In the genomic region with DNA sequence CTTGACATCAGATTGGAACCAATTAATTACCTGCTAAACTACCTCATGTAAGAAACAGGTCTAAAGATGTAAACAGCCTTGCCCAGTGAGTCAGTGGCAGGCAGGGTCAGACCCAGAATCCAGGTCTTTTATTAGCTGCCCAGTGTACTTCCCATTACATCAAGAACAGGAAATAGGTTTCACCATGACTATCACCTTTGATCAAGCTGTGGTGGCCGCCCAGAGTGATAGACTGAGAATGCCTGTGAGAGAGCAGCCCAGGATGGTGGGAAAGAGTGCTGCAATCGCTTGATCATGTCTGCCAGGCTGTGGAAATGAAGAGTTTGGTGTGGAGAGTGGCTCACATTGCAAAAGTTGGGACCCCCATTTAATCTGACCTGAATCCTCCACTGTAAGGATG, we compare ENCODE assay signal across 25 cellular contexts.
DNase-seq lines count a peak whose midpoint lies in the region; ATAC-seq and TF ChIP-seq lines count a peak whose summit lies in the region.
"Had no signal": no experiment of that assay in that cellular context is flagged by ENCODE, and none has a peak within 500 bp of the region (broad histone marks: within the 10 kb centered on the region; RNA-seq: fewer than 3 reads in every experiment).

No MANE protein-coding gene starts in this region.

- DNase-seq in activated CD8-positive, alpha-beta T cell treated with anti-CD3 and anti-CD28 coated beads for 36 hours = peak; percentile 2
- DNase-seq in activated CD8-positive, alpha-beta T cell treated with anti-CD3 and anti-CD28 coated beads, Interleukin-2, amount 10 ng/mL, durations not matched to agents 7 days and 5 days = no peak
- DNase-seq in SW480 (ENCODE audit: low spot score) (peak; percentile 28), fibroblast of pulmonary artery (ENCODE audit: low read depth) (peak; percentile 7), testis (peak; percentile 19), NCI-H774 (lab: John Stamatoyannopoulos, UW) (no peak)
- no peak for DNase-seq in stimulated activated naive CD8-positive, alpha-beta T cell treated with anti-CD3 and anti-CD28 coated beads, Interleukin-15, amount 100 ng/mL, for 72 hours
- no peak for DNase-seq in effector memory CD4-positive, alpha-beta T cell
- DNase-seq: activated gamma-delta T cell; activated T-cell treated with anti-CD3 and anti-CD28 coated beads, Interleukin-2, amount 50 U/mL, for 24 hours; DND-41; GM23248; head of caudate nucleus; KBM-7; NCI-H1436; NCI-H446; right cardiac atrium; stimulated activated CD4-positive, alpha-beta T cell treated with anti-CD3 and anti-CD28 coated beads, Interleukin-12 subunit alpha, Interleukin-12 subunit beta, amount 100 ng/mL, for 4 hours; stimulated activated CD4-positive, alpha-beta T cell treated with anti-CD3 and anti-CD28 coated beads, Interleukin-4, amount 100 ng/mL, for 1 hour had no signal

- POLR2A ChIA-PET in activated CD8-positive, alpha-beta T cell treated with anti-CD3 and anti-CD28 coated beads for 36 hours (lab: Charles Lee) = no interaction called here
- POLR2A ChIA-PET in activated CD8-positive, alpha-beta T cell treated with anti-CD3 and anti-CD28 coated beads, Interleukin-2, amount 10 ng/mL, durations not matched to agents 7 days and 5 days (lab: Charles Lee) = no interaction called here

- no peaks in the 10 kb centered on the region for H3K36me3 ChIP-seq in testis (ENCODE audit: low read depth, missing control alignments)
- no peaks in the 10 kb centered on the region for H3K36me3 ChIP-seq in effector memory CD4-positive, alpha-beta T cell (ENCODE audit: control insufficient read depth, insufficient read depth, low read length)
- H3K36me3 ChIP-seq: suprapubic skin had no signal

- H3K4me3 ChIP-seq in fibroblast of pulmonary artery (replicated peaks; ENCODE audit: low read depth, low read length) (no peak overlapping the region), testis (no peak overlapping the region)
- no peak overlapping the region for H3K4me3 ChIP-seq in effector memory CD4-positive, alpha-beta T cell (ENCODE audit: insufficient read depth, low read depth, low read length, poor library complexity, severe bottlenecking)
- H3K4me3 ChIP-seq: GM23248, lung, suprapubic skin had no signal

- no peak for TF ChIP-seq CTCF in activated CD8-positive, alpha-beta T cell treated with anti-CD3 and anti-CD28 coated beads for 36 hours (IDR thresholded peaks at IDR 0.05)
- TF ChIP-seq CTCF in fibroblast of pulmonary artery (IDR thresholded peaks at IDR 0.05; ENCODE audit: low read length, missing control alignments) (no peak), testis (IDR thresholded peaks at IDR 0.05) (no peak)

- H3K27me3 ChIP-seq in testis = no peaks in the 10 kb centered on the region
- H3K27me3 ChIP-seq in effector memory CD4-positive, alpha-beta T cell (replicated peaks; ENCODE audit: control insufficient read depth, insufficient read depth, low read length, poor library complexity, severe bottlenecking) = no peaks in the 10 kb centered on the region

- H3K27ac ChIP-seq in testis = no peak overlapping the region
- H3K27ac ChIP-seq in effector memory CD4-positive, alpha-beta T cell (ENCODE audit: insufficient read depth, low read length, poor library complexity, severe bottlenecking) = no peak overlapping the region
- H3K27ac ChIP-seq: 22Rv1, C4-2B, GM23248, suprapubic skin had no signal

- no peaks in the 10 kb centered on the region for H3K9me3 Mint-ChIP-seq in activated CD8-positive, alpha-beta T cell treated with anti-CD3 and anti-CD28 coated beads for 36 hours
- H3K9me3 Mint-ChIP-seq in activated CD8-positive, alpha-beta T cell treated with anti-CD3 and anti-CD28 coated beads, Interleukin-2, amount 10 ng/mL, durations not matched to agents 7 days and 5 days (ENCODE audit: insufficient read depth) = no peaks in the 10 kb centered on the region
- peaks cover 0 to 6% of the 10 kb centered on the region in 2 donors for H3K9me3 Mint-ChIP-seq in stimulated activated naive CD8-positive, alpha-beta T cell treated with anti-CD3 and anti-CD28 coated beads, Interleukin-15, amount 100 ng/mL, for 72 hours
- H3K9me3 Mint-ChIP-seq: activated T-cell treated with anti-CD3 and anti-CD28 coated beads, Interleukin-2, amount 50 U/mL, for 24 hours had no signal

- H3K4me1 Mint-ChIP-seq in activated CD8-positive, alpha-beta T cell treated with anti-CD3 and anti-CD28 coated beads for 36 hours (ENCODE audit: low read depth) = no peaks in the 10 kb centered on the region
- H3K4me1 Mint-ChIP-seq in activated CD8-positive, alpha-beta T cell treated with anti-CD3 and anti-CD28 coated beads, Interleukin-2, amount 10 ng/mL, durations not matched to agents 7 days and 5 days (ENCODE audit: low read depth) = no peaks in the 10 kb centered on the region
- H3K4me1 Mint-ChIP-seq in stimulated activated naive CD8-positive, alpha-beta T cell treated with anti-CD3 and anti-CD28 coated beads, Interleukin-15, amount 100 ng/mL, for 72 hours = no peaks in the 10 kb centered on the region
- H3K4me1 Mint-ChIP-seq: neural crest cell had no signal

- no peaks in the 10 kb centered on the region for H3K9me3 ChIP-seq in testis
- H3K9me3 ChIP-seq in effector memory CD4-positive, alpha-beta T cell (ENCODE audit: control insufficient read depth, low read length) = no peaks in the 10 kb centered on the region
- H3K9me3 ChIP-seq: suprapubic skin had no signal

- H3K36me3 Mint-ChIP-seq in activated CD8-positive, alpha-beta T cell treated with anti-CD3 and anti-CD28 coated beads for 36 hours (ENCODE audit: low read depth) = no peaks in the 10 kb centered on the region
- no peaks in the 10 kb centered on the region for H3K36me3 Mint-ChIP-seq in activated CD8-positive, alpha-beta T cell treated with anti-CD3 and anti-CD28 coated beads, Interleukin-2, amount 10 ng/mL, durations not matched to agents 7 days and 5 days (ENCODE audit: low read depth)

- ATAC-seq in activated CD8-positive, alpha-beta T cell treated with anti-CD3 and anti-CD28 coated beads for 36 hours = no peak
- ATAC-seq in activated CD8-positive, alpha-beta T cell treated with anti-CD3 and anti-CD28 coated beads, Interleukin-2, amount 10 ng/mL, durations not matched to agents 7 days and 5 days = no peak
- ATAC-seq in stimulated activated naive CD8-positive, alpha-beta T cell treated with anti-CD3 and anti-CD28 coated beads, Interleukin-15, amount 100 ng/mL, for 72 hours = no peak
- ATAC-seq: right cardiac atrium, SK-N-SH treated with all-trans-retinoic acid at 6 μM for 48 hours had no signal

- 94% methylated on average over 2 of the region's 2 CpGs for WGBS in testis, 2 donors

- CTCF ChIA-PET in activated CD8-positive, alpha-beta T cell treated with anti-CD3 and anti-CD28 coated beads for 36 hours (lab: Charles Lee) = no interaction called here
- CTCF ChIA-PET in activated CD8-positive, alpha-beta T cell treated with anti-CD3 and anti-CD28 coated beads, Interleukin-2, amount 10 ng/mL, durations not matched to agents 7 days and 5 days (lab: Charles Lee) = no interaction called here

- no peak for TF ChIP-seq POLR2A in testis (IDR thresholded peaks at IDR 0.05)

- H3K27me3 Mint-ChIP-seq in activated CD8-positive, alpha-beta T cell treated with anti-CD3 and anti-CD28 coated beads for 36 hours = no peaks in the 10 kb centered on the region
- H3K27me3 Mint-ChIP-seq in activated CD8-positive, alpha-beta T cell treated with anti-CD3 and anti-CD28 coated beads, Interleukin-2, amount 10 ng/mL, durations not matched to agents 7 days and 5 days (ENCODE audit: low read depth) = peaks cover 7% of the 10 kb centered on the region
- H3K27me3 Mint-ChIP-seq in stimulated activated naive CD8-positive, alpha-beta T cell treated with anti-CD3 and anti-CD28 coated beads, Interleukin-15, amount 100 ng/mL, for 72 hours = no peaks in the 10 kb centered on the region

- no peak overlapping the region for H3K4me3 Mint-ChIP-seq in activated CD8-positive, alpha-beta T cell treated with anti-CD3 and anti-CD28 coated beads for 36 hours
- H3K4me3 Mint-ChIP-seq in activated CD8-positive, alpha-beta T cell treated with anti-CD3 and anti-CD28 coated beads, Interleukin-2, amount 10 ng/mL, durations not matched to agents 7 days and 5 days = no peak overlapping the region
- no peak overlapping the region for H3K4me3 Mint-ChIP-seq in stimulated activated naive CD8-positive, alpha-beta T cell treated with anti-CD3 and anti-CD28 coated beads, Interleukin-15, amount 100 ng/mL, for 72 hours
- H3K4me3 Mint-ChIP-seq: activated T-cell treated with anti-CD3 and anti-CD28 coated beads, Interleukin-2, amount 50 U/mL, for 24 hours; neural crest cell had no signal

- no peak overlapping the region for H3K27ac Mint-ChIP-seq in activated CD8-positive, alpha-beta T cell treated with anti-CD3 and anti-CD28 coated beads for 36 hours
- no peak overlapping the region for H3K27ac Mint-ChIP-seq in activated CD8-positive, alpha-beta T cell treated with anti-CD3 and anti-CD28 coated beads, Interleukin-2, amount 10 ng/mL, durations not matched to agents 7 days and 5 days
- peak overlapping the region in 1 of 2 donors; percentile 29 for H3K27ac Mint-ChIP-seq in stimulated activated naive CD8-positive, alpha-beta T cell treated with anti-CD3 and anti-CD28 coated beads, Interleukin-15, amount 100 ng/mL, for 72 hours
- H3K27ac Mint-ChIP-seq: activated T-cell treated with anti-CD3 and anti-CD28 coated beads, Interleukin-2, amount 50 U/mL, for 24 hours had no signal

- no peaks in the 10 kb centered on the region for H3K4me1 ChIP-seq in testis
- H3K4me1 ChIP-seq in effector memory CD4-positive, alpha-beta T cell (ENCODE audit: control insufficient read depth, insufficient read depth, low read length, poor library complexity, severe bottlenecking) = no peaks in the 10 kb centered on the region
- H3K4me1 ChIP-seq: suprapubic skin had no signal

- intact Hi-C loops in activated CD8-positive, alpha-beta T cell treated with anti-CD3 and anti-CD28 coated beads for 36 hours (cut with micrococcal nuclease) = no loop called here
- intact Hi-C loops in testis (cut with DNase I; ENCODE audit: low total_unique reads) = no loop called here

Comparison
In these comparisons a context has a peak if more than half of its experiments do, and no peak if none do; other contexts are left out.
1. DNase-seq: peak in activated CD8-positive, alpha-beta T cell treated with anti-CD3 and anti-CD28 coated beads for 36 hours (single experiment), SW480 (single experiment), fibroblast of pulmonary artery (single experiment) and testis (single experiment); none in activated CD8-positive, alpha-beta T cell treated with anti-CD3 and anti-CD28 coated beads, Interleukin-2, amount 10 ng/mL, durations not matched to agents 7 days and 5 days (single experiment), NCI-H774 (single experiment), stimulated activated naive CD8-positive, alpha-beta T cell treated with anti-CD3 and anti-CD28 coated beads, Interleukin-15, amount 100 ng/mL, for 72 hours (0 of 2) and effector memory CD4-positive, alpha-beta T cell (0 of 3).